36 cellular contexts compared by ENCODE assay signal in genomic region chr16:12862327-12862726, GRCh38. TPM values are rescaled to one million over a fixed set of nuclear protein-coding genes. Genes with fewer than 3 reads are reported as not detected.
"Had no signal": no experiment of that assay in that cellular context is flagged by ENCODE, and none has a peak within 500 bp of the region (broad histone marks: within the 10 kb centered on the region; RNA-seq: fewer than 3 reads in every experiment).

No MANE protein-coding gene starts in this region.

- H3K36me3 Mint-ChIP-seq: activated CD4-positive, alpha-beta memory T cell treated with anti-CD3 and anti-CD28 coated beads for 36 hours; activated CD8-positive, alpha-beta memory T cell treated with anti-CD3 and anti-CD28 coated beads, Interleukin-2, amount 10 ng/mL, durations not matched to agents 7 days and 5 days; activated naive CD4-positive, alpha-beta T cell treated with anti-CD3 and anti-CD28 coated beads, Interleukin-2, amount 50 U/mL, for 24 hours; activated naive CD8-positive, alpha-beta T cell treated with anti-CD3 and anti-CD28 coated beads for 36 hours; brain had no signal

- H3K36me3 ChIP-seq: adrenal gland, ascending aorta, breast epithelium, cardiac muscle cell, esophagus muscularis mucosa, gastrocnemius medialis had no signal

- H3K4me1 ChIP-seq: adrenal gland, ascending aorta, breast epithelium, esophagus muscularis mucosa, foreskin keratinocyte, gastrocnemius medialis had no signal

- H3K27me3 Mint-ChIP-seq: activated CD4-positive, alpha-beta T cell treated with anti-CD3 and anti-CD28 coated beads, Interleukin-2, amount 10 ng/mL, durations not matched to agents 24 days and 14 days; activated CD8-positive, alpha-beta memory T cell treated with anti-CD3 and anti-CD28 coated beads, Interleukin-2, amount 10 ng/mL, durations not matched to agents 7 days and 5 days had no signal

- H3K9me3 Mint-ChIP-seq: activated CD4-positive, alpha-beta T cell treated with anti-CD3 and anti-CD28 coated beads, Interleukin-2, amount 10 ng/mL, durations not matched to agents 24 days and 14 days; activated naive CD4-positive, alpha-beta T cell treated with anti-CD3 and anti-CD28 coated beads for 36 hours; activated naive CD4-positive, alpha-beta T cell treated with anti-CD3 and anti-CD28 coated beads, Interleukin-2, amount 50 U/mL, for 24 hours; activated naive CD8-positive, alpha-beta T cell treated with anti-CD3 and anti-CD28 coated beads for 36 hours; activated naive CD8-positive, alpha-beta T cell treated with anti-CD3 and anti-CD28 coated beads, Interleukin-2, amount 50 U/mL, for 24 hours had no signal

- H3K4me3 ChIP-seq: adrenal gland, ascending aorta, breast epithelium, cardiac muscle cell, coronary artery, dorsolateral prefrontal cortex, esophagus muscularis mucosa, gastrocnemius medialis had no signal

- H3K27me3 ChIP-seq: adrenal gland, ascending aorta, breast epithelium, cardiac muscle cell, foreskin keratinocyte, gastrocnemius medialis had no signal

- H3K4me3 Mint-ChIP-seq: activated CD4-positive, alpha-beta memory T cell treated with anti-CD3 and anti-CD28 coated beads for 36 hours; activated CD4-positive, alpha-beta T cell treated with anti-CD3 and anti-CD28 coated beads for 36 hours; activated CD4-positive, alpha-beta T cell treated with anti-CD3 and anti-CD28 coated beads, Interleukin-2, amount 10 ng/mL, durations not matched to agents 24 days and 14 days; activated CD8-positive, alpha-beta memory T cell treated with anti-CD3 and anti-CD28 coated beads, Interleukin-2, amount 10 ng/mL, durations not matched to agents 7 days and 5 days; activated CD8-positive, alpha-beta T cell treated with anti-CD3 and anti-CD28 coated beads, Interleukin-2, amount 10 ng/mL, durations not matched to agents 7 days and 5 days; activated naive CD4-positive, alpha-beta T cell treated with anti-CD3 and anti-CD28 coated beads for 36 hours; activated naive CD4-positive, alpha-beta T cell treated with anti-CD3 and anti-CD28 coated beads, Interleukin-2, amount 50 U/mL, for 24 hours; activated naive CD8-positive, alpha-beta T cell treated with anti-CD3 and anti-CD28 coated beads for 36 hours; activated naive CD8-positive, alpha-beta T cell treated with anti-CD3 and anti-CD28 coated beads, Interleukin-2, amount 50 U/mL, for 24 hours; activated T-helper 1 cell treated with anti-CD3 and anti-CD28 coated beads, Interleukin-12 subunit alpha, Interleukin-12 subunit beta, Interleukin-2, Interleukin-4 antibody, amounts not matched to agents 30 ng/mL and 10 ng/mL and 1 ng/mL, durations not matched to agents 14 hours and 24 hours and 36 hours; brain; dendritic cell treated with granulocyte-macrophage colony-stimulating factor and Interleukin-4, amounts not matched to agents 40 ng/mL and 50 ng/mL, for 4 days had no signal

- DNase-seq: activated CD4-positive, alpha-beta memory T cell treated with anti-CD3 and anti-CD28 coated beads for 36 hours; activated CD4-positive, alpha-beta T cell treated with anti-CD3 and anti-CD28 coated beads for 36 hours; activated CD4-positive, alpha-beta T cell treated with anti-CD3 and anti-CD28 coated beads, Interleukin-2, amount 10 ng/mL, durations not matched to agents 24 days and 14 days; activated CD4-positive, CD25-positive, alpha-beta regulatory T cell; activated CD4-positive, CD25-positive, alpha-beta regulatory T cell treated with anti-CD3 and anti-CD28 coated beads, Interleukin-2, amount 50 U/mL, for 72 hours; activated CD8-positive, alpha-beta memory T cell treated with anti-CD3 and anti-CD28 coated beads, Interleukin-2, amount 10 ng/mL, durations not matched to agents 7 days and 5 days; activated CD8-positive, alpha-beta memory T cell treated with anti-CD3 and anti-CD28 coated beads, Interleukin-2, amount 50 U/mL, for 4 hours; activated CD8-positive, alpha-beta T cell treated with anti-CD3 and anti-CD28 coated beads, Interleukin-2, amount 10 ng/mL, durations not matched to agents 7 days and 5 days; activated effector memory CD4-positive, alpha-beta T cell treated with anti-CD3 and anti-CD28 coated beads, Interleukin-2, amount 50 U/mL, for 16 hours; activated naive CD4-positive, alpha-beta T cell treated with anti-CD3 and anti-CD28 coated beads for 36 hours; activated naive CD8-positive, alpha-beta T cell treated with anti-CD3 and anti-CD28 coated beads for 36 hours; activated naive CD8-positive, alpha-beta T cell treated with anti-CD3 and anti-CD28 coated beads, Interleukin-2, amount 50 U/mL, for 24 hours; activated T-cell treated with anti-CD3 and anti-CD28 coated beads, Interleukin-2, amount 50 U/mL, for 1 hour; activated T-cell treated with anti-CD3 and anti-CD28 coated beads, Interleukin-2, amount 50 U/mL, for 48 hours; adrenal gland; central memory CD4-positive, alpha-beta T cell; cerebellar nuclear complex; dorsolateral prefrontal cortex; effector memory CD4-positive, alpha-beta T cell; erythroblast; foreskin keratinocyte; gastrocnemius medialis; glutamatergic neuron; T-helper 2 cell had no signal

- H3K9me3 ChIP-seq: adrenal gland, ascending aorta, breast epithelium, esophagus muscularis mucosa, gastrocnemius medialis had no signal

- H3K4me1 Mint-ChIP-seq: activated CD4-positive, alpha-beta T cell treated with anti-CD3 and anti-CD28 coated beads for 36 hours; activated CD4-positive, alpha-beta T cell treated with anti-CD3 and anti-CD28 coated beads, Interleukin-2, amount 10 ng/mL, durations not matched to agents 24 days and 14 days; activated CD8-positive, alpha-beta memory T cell treated with anti-CD3 and anti-CD28 coated beads, Interleukin-2, amount 10 ng/mL, durations not matched to agents 7 days and 5 days; activated naive CD4-positive, alpha-beta T cell treated with anti-CD3 and anti-CD28 coated beads, Interleukin-2, amount 50 U/mL, for 24 hours; activated naive CD8-positive, alpha-beta T cell treated with anti-CD3 and anti-CD28 coated beads for 36 hours; activated naive CD8-positive, alpha-beta T cell treated with anti-CD3 and anti-CD28 coated beads, Interleukin-2, amount 50 U/mL, for 24 hours; brain had no signal

- ATAC-seq: activated CD4-positive, alpha-beta T cell treated with anti-CD3 and anti-CD28 coated beads for 36 hours; activated CD8-positive, alpha-beta memory T cell treated with anti-CD3 and anti-CD28 coated beads, Interleukin-2, amount 10 ng/mL, durations not matched to agents 7 days and 5 days; activated CD8-positive, alpha-beta T cell treated with anti-CD3 and anti-CD28 coated beads, Interleukin-2, amount 10 ng/mL, durations not matched to agents 7 days and 5 days; activated naive CD8-positive, alpha-beta T cell treated with anti-CD3 and anti-CD28 coated beads, Interleukin-2, amount 50 U/mL, for 24 hours; foreskin keratinocyte; gastrocnemius medialis had no signal

- H3K27ac ChIP-seq: adrenal gland, ascending aorta, breast epithelium, cardiac muscle cell, coronary artery, dorsolateral prefrontal cortex, esophagus muscularis mucosa, foreskin keratinocyte, gastrocnemius medialis had no signal

- H3K27ac Mint-ChIP-seq: activated CD4-positive, alpha-beta memory T cell treated with anti-CD3 and anti-CD28 coated beads for 36 hours; activated CD4-positive, alpha-beta T cell treated with anti-CD3 and anti-CD28 coated beads for 36 hours; activated CD4-positive, alpha-beta T cell treated with anti-CD3 and anti-CD28 coated beads, Interleukin-2, amount 10 ng/mL, durations not matched to agents 24 days and 14 days; activated CD8-positive, alpha-beta memory T cell treated with anti-CD3 and anti-CD28 coated beads, Interleukin-2, amount 10 ng/mL, durations not matched to agents 7 days and 5 days; activated CD8-positive, alpha-beta T cell treated with anti-CD3 and anti-CD28 coated beads, Interleukin-2, amount 10 ng/mL, durations not matched to agents 7 days and 5 days; activated naive CD4-positive, alpha-beta T cell treated with anti-CD3 and anti-CD28 coated beads for 36 hours; activated naive CD4-positive, alpha-beta T cell treated with anti-CD3 and anti-CD28 coated beads, Interleukin-2, amount 50 U/mL, for 24 hours; activated naive CD8-positive, alpha-beta T cell treated with anti-CD3 and anti-CD28 coated beads for 36 hours; activated naive CD8-positive, alpha-beta T cell treated with anti-CD3 and anti-CD28 coated beads, Interleukin-2, amount 50 U/mL, for 24 hours; activated T-helper 1 cell treated with anti-CD3 and anti-CD28 coated beads, Interleukin-12 subunit alpha, Interleukin-12 subunit beta, Interleukin-2, Interleukin-4 antibody, amounts not matched to agents 30 ng/mL and 10 ng/mL and 1 ng/mL, durations not matched to agents 14 hours and 24 hours and 36 hours; activated T-helper 2 cell treated with anti-CD3 and anti-CD28 coated beads, Interferon-gamma antibody, Interleukin-2, Interleukin-4, amounts not matched to agents 10 μg/mL and 5 μg/mL and 100 μg/mL, durations not matched to agents 14 hours and 24 hours and 36 hours; dendritic cell treated with granulocyte-macrophage colony-stimulating factor and Interleukin-4, amounts not matched to agents 40 ng/mL and 50 ng/mL, for 4 days had no signal

RNA-seq across cellular contexts. Expression of gene SHISA9, which starts 39.1 kb away (rescaled TPM):
- total RNA-seq: activated CD4-positive, alpha-beta T cell treated with anti-CD3 and anti-CD28 coated beads, Interleukin-2, amount 10 ng/mL, durations not matched to agents 24 days and 14 days; activated CD8-positive, alpha-beta memory T cell treated with anti-CD3 and anti-CD28 coated beads for 36 hours; activated CD8-positive, alpha-beta T cell treated with anti-CD3 and anti-CD28 coated beads, Interleukin-2, amount 10 ng/mL, durations not matched to agents 7 days and 5 days; activated naive CD4-positive, alpha-beta T cell treated with anti-CD3 and anti-CD28 coated beads for 36 hours; activated naive CD8-positive, alpha-beta T cell treated with anti-CD3 and anti-CD28 coated beads for 36 hours; activated T-helper 2 cell treated with anti-CD3 and anti-CD28 coated beads, Interferon-gamma antibody, Interleukin-2, Interleukin-4, amounts not matched to agents 10 μg/mL and 5 μg/mL and 100 μg/mL, durations not matched to agents 14 hours and 24 hours and 36 hours; gastrocnemius medialis; T-helper 1 cell treated with Interleukin-12 subunit alpha and Interleukin-12 subunit beta and Interleukin-4 antibody, amounts not matched to agents 30 ng/mL and 1 ng/mL, for 36 hours had no signal
- polyA plus RNA-seq: cardiac muscle cell had no signal
